Comparison of ENCODE assay signal across 19 cellular contexts in the genomic region with DNA sequence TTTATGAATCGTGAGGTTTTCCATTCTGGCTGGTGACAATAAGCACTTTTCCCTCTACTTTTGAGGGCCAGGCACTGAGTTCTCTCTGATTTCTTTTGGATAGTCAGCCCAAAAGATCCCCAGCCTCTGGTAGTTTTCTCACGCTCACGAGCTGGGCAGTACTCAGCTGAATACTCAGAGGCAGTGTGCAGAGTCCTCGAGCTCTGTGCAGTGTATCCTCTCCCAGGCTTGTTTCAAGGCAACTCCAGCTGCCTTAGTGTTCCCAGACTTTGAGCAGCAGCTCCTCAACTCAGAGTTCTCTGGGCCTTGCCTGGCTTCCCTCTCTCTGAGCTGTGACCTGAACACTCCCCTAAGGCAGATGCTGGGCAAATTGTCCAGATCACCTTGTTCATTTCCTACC.
"Had no signal": no experiment of that assay in that cellular context is flagged by ENCODE, and none has a peak within 500 bp of the region (broad histone marks: within the 10 kb centered on the region; RNA-seq: fewer than 3 reads in every experiment).

No MANE protein-coding gene starts in this region.

- H3K9me3 ChIP-seq: heart left ventricle, psoas muscle, sigmoid colon, thyroid gland, upper lobe of left lung, uterus had no signal

- H3K36me3 ChIP-seq: heart left ventricle, sigmoid colon, thyroid gland, upper lobe of left lung, uterus had no signal

- H3K27me3 ChIP-seq: heart left ventricle, thyroid gland, upper lobe of left lung, uterus had no signal

- H3K9ac ChIP-seq: parathyroid adenoma had no signal

- H3K27ac Mint-ChIP-seq: naive B cell, nephron had no signal

- DNase-seq: effector memory CD4-positive, alpha-beta T cell; foreskin melanocyte; hippocampal formation; kidney glomerular epithelial cell; mesendoderm; naive B cell; occipital lobe; psoas muscle; retina; sigmoid colon; stimulated activated CD4-positive, alpha-beta T cell treated with anti-CD3 and anti-CD28 coated beads, Interleukin-2, amount 100 ng/mL, for 24 hours; stimulated activated naive CD4-positive, alpha-beta T cell; thyroid gland; uterus had no signal

- H3K9me3 Mint-ChIP-seq: naive B cell, nephron had no signal

- H3K36me3 Mint-ChIP-seq: naive B cell had no signal

- H3K4me3 Mint-ChIP-seq: naive B cell, nephron had no signal

- H3K4me1 Mint-ChIP-seq: nephron had no signal

- H3K27ac ChIP-seq: heart left ventricle, parathyroid adenoma, psoas muscle, sigmoid colon, skin epidermis, thyroid gland, upper lobe of left lung, uterus had no signal

- H3K4me1 ChIP-seq: heart left ventricle, parathyroid adenoma, psoas muscle, sigmoid colon, thyroid gland, upper lobe of left lung, uterus had no signal

- ATAC-seq: heart left ventricle, psoas muscle had no signal

- H3K4me3 ChIP-seq: heart left ventricle, psoas muscle, sigmoid colon, skin epidermis, thyroid gland, upper lobe of left lung, uterus had no signal
